In the genomic region with DNA sequence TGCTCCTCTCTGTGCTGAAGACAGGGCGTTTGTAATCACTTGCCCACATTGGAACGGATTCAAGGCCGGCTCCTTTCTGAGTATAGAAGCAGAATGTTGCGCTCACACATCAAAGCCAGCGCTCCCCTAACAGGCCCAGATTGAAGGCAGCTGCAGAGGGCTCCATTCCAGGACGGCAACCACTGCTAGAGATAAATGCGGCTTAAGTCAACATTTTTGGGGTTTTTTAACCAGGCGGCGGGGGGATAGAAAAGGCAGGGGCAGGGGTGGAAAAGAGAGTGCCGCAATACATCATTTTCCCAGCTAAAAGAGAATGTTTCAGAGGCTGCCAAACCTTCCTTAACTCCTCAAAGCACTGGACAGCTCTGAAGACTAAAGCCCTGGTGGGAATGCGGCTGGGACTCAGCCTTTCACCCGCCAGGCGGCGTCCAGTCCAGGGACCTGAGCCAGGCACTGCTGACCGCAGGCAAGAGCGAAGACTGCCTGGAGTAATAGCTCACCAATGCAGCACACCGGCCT, we compare ENCODE assay signal across 11 cellular contexts.
A peak's percentile ranks its signal among the peaks of the same experiment; 100 is the strongest.
DNase-seq lines count a peak whose midpoint lies in the region; ATAC-seq and TF ChIP-seq lines count a peak whose summit lies in the region.
"Had no signal": no experiment of that assay in that cellular context is flagged by ENCODE, and none has a peak within 500 bp of the region (broad histone marks: within the 10 kb centered on the region; RNA-seq: fewer than 3 reads in every experiment).

No MANE protein-coding gene starts in this region.

- H3F3A ChIP-seq in GM23338 (replicated peaks; ENCODE audit: low read depth): no peaks in the 10 kb centered on the region

- peaks cover 4% of the 10 kb centered on the region for H3K27me3 Mint-ChIP-seq in activated CD8-positive, alpha-beta T cell treated with anti-CD3 and anti-CD28 coated beads for 36 hours
- peaks cover 1% of the 10 kb centered on the region for H3K27me3 Mint-ChIP-seq in GM23338 (ENCODE audit: insufficient read depth, low read depth, poor library complexity)

- H3K36me3 ChIP-seq in esophagus muscularis mucosa (peaks cover 10 to 66% (median 38%) of the 10 kb centered on the region in 4 donors), GM23338 (ENCODE audit: insufficient read depth) (no peaks in the 10 kb centered on the region)

- no peak overlapping the region for H3K27ac Mint-ChIP-seq in activated CD8-positive, alpha-beta T cell treated with anti-CD3 and anti-CD28 coated beads for 36 hours
- H3K27ac Mint-ChIP-seq in GM23338: no peak overlapping the region
- H3K27ac Mint-ChIP-seq: stimulated activated naive CD8-positive, alpha-beta T cell treated with anti-CD3 and anti-CD28 coated beads, Interleukin-15, Interleukin-2, amounts not matched to agents 100 ng/mL and 50 ng/mL, for 24 hours had no signal

- H3K4me1 ChIP-seq in esophagus muscularis mucosa (peaks cover 0 to 15% (median 11%) of the 10 kb centered on the region in 4 donors), GM23338 (ENCODE audit: insufficient read depth) (no peaks in the 10 kb centered on the region)
- H3K4me1 ChIP-seq: foreskin keratinocyte had no signal

- no peaks in the 10 kb centered on the region for H3K4me1 Mint-ChIP-seq in activated CD8-positive, alpha-beta T cell treated with anti-CD3 and anti-CD28 coated beads for 36 hours (ENCODE audit: low read depth)
- H3K4me1 Mint-ChIP-seq in GM23338: no peaks in the 10 kb centered on the region

- DNase-seq in HFF-Myc (ENCODE audit: extremely low read depth, low read depth): no peak
- no peak for DNase-seq in esophagus muscularis mucosa (ENCODE audit: extremely low spot score)
- peak; percentile 72 for DNase-seq in left kidney (ENCODE audit: low read depth, low spot score)
- DNase-seq in stromal cell of bone marrow (ENCODE audit: low read depth): peak; percentile 73
- no peak for DNase-seq in activated CD8-positive, alpha-beta T cell treated with anti-CD3 and anti-CD28 coated beads for 36 hours
- no peak for DNase-seq in GOT3 (lab: John Stamatoyannopoulos, UW)
- no peak for DNase-seq in GM23338 (ENCODE audit: low spot score)
- no peak for DNase-seq in NK-92 treated with Interleukin-12 subunit alpha and Interleukin-12 subunit beta, amount 100 ng/mL, for 24 hours (lab: John Stamatoyannopoulos, UW)
- DNase-seq: foreskin keratinocyte, NCI-H774 had no signal

- no peaks in the 10 kb centered on the region for H3K79me2 ChIP-seq in GM23338 (replicated peaks; ENCODE audit: insufficient read depth)

- H3K27me3 ChIP-seq in esophagus muscularis mucosa (no peaks in the 10 kb centered on the region), GM23338 (ENCODE audit: insufficient read depth) (no peaks in the 10 kb centered on the region)
- H3K27me3 ChIP-seq: foreskin keratinocyte had no signal

- CTCF ChIA-PET in activated CD8-positive, alpha-beta T cell treated with anti-CD3 and anti-CD28 coated beads for 36 hours (lab: Charles Lee): no interaction called here

- TF ChIP-seq EP300 in esophagus muscularis mucosa (IDR thresholded peaks at IDR 0.05): no peak

- H3K4me2 ChIP-seq in GM23338: no peak overlapping the region

- POLR2A ChIA-PET in activated CD8-positive, alpha-beta T cell treated with anti-CD3 and anti-CD28 coated beads for 36 hours (lab: Charles Lee): no interaction called here

- H3K36me3 Mint-ChIP-seq in activated CD8-positive, alpha-beta T cell treated with anti-CD3 and anti-CD28 coated beads for 36 hours (ENCODE audit: low read depth): no peaks in the 10 kb centered on the region
- H3K36me3 Mint-ChIP-seq in GM23338 (ENCODE audit: low read depth): peaks cover 9% of the 10 kb centered on the region; the same call in 2 of the 3 replicates

- no peak for TF ChIP-seq POLR2A in esophagus muscularis mucosa (IDR thresholded peaks at IDR 0.05; ENCODE audit: low read depth)

- no peaks in the 10 kb centered on the region for H3K9me3 ChIP-seq in esophagus muscularis mucosa

- no peak for ATAC-seq in activated CD8-positive, alpha-beta T cell treated with anti-CD3 and anti-CD28 coated beads for 36 hours
- ATAC-seq in GM23338: no peak; the same call in 2 of the 3 replicates
- ATAC-seq: foreskin keratinocyte had no signal

- no peaks in the 10 kb centered on the region for H3K9me3 Mint-ChIP-seq in activated CD8-positive, alpha-beta T cell treated with anti-CD3 and anti-CD28 coated beads for 36 hours
- no peaks in the 10 kb centered on the region; the same call in 2 of the 3 replicates for H3K9me3 Mint-ChIP-seq in GM23338
- H3K9me3 Mint-ChIP-seq: stimulated activated naive CD8-positive, alpha-beta T cell treated with anti-CD3 and anti-CD28 coated beads, Interleukin-15, Interleukin-2, amounts not matched to agents 100 ng/mL and 50 ng/mL, for 24 hours had no signal

- 0 out of 2 replicates have a peak, but pooled peaks cover 3% of the 10 kb centered on the region for H4K20me1 ChIP-seq in GM23338 (replicated peaks; ENCODE audit: insufficient read depth)

- TF ChIP-seq CTCF in HFF-Myc (IDR thresholded peaks at IDR 0.05; ENCODE audit: low read depth, low read length, missing control alignments) (peak; percentile 11), esophagus muscularis mucosa (IDR thresholded peaks at IDR 0.05) (peak; percentile 32 to 58 (median 45)), GM23338 (conservative IDR thresholded peaks at IDR 0.05; ENCODE audit: low read depth in 2 of 2) (no peak)
- TF ChIP-seq CTCF in activated CD8-positive, alpha-beta T cell treated with anti-CD3 and anti-CD28 coated beads for 36 hours (IDR thresholded peaks at IDR 0.05): no peak

- no peak overlapping the region for H3K4me3 Mint-ChIP-seq in activated CD8-positive, alpha-beta T cell treated with anti-CD3 and anti-CD28 coated beads for 36 hours
- H3K4me3 Mint-ChIP-seq in GM23338: no peak overlapping the region
- H3K4me3 Mint-ChIP-seq: stimulated activated naive CD8-positive, alpha-beta T cell treated with anti-CD3 and anti-CD28 coated beads, Interleukin-15, Interleukin-2, amounts not matched to agents 100 ng/mL and 50 ng/mL, for 24 hours had no signal

- intact Hi-C loops in esophagus muscularis mucosa (cut with DNase I): loop anchor here (5.0 kb wide), 1 partner anchor 50 kb away; no protein-coding TSS in a partner anchor
- intact Hi-C loops in activated CD8-positive, alpha-beta T cell treated with anti-CD3 and anti-CD28 coated beads for 36 hours (cut with micrococcal nuclease): no loop called here

- WGBS in esophagus muscularis mucosa: 42% methylated on average over 17 of the region's 17 CpGs

- H3K27ac ChIP-seq in esophagus muscularis mucosa (replicated peaks in 1 of 4): no peak overlapping the region
- no peak overlapping the region for H3K27ac ChIP-seq in GM23338 (ENCODE audit: low read depth)
- H3K27ac ChIP-seq: foreskin keratinocyte had no signal

- H3K4me3 ChIP-seq in HFF-Myc (replicated peaks; ENCODE audit: low read depth, low read length): no peak overlapping the region
- H3K4me3 ChIP-seq in esophagus muscularis mucosa: no peak overlapping the region
- no peak overlapping the region for H3K4me3 ChIP-seq in GM23338

- H3K9me2 ChIP-seq in GM23338 (ENCODE audit: insufficient read depth): no peaks in the 10 kb centered on the region

- no peak overlapping the region for H2AFZ ChIP-seq in GM23338

TF ChIP-seq in GM23338, 12 proteins besides CTCF, POLR2A, EP300 and RAD21 (continues in another document):
- TF ChIP-seq CREB1 (CRISPR knock-in tag; IDR thresholded peaks at IDR 0.05; ENCODE audit: low read depth): no peak
- no peak for TF ChIP-seq ZNF114 (CRISPR knock-in tag; IDR thresholded peaks at IDR 0.05)
- TF ChIP-seq, protein P1, sequence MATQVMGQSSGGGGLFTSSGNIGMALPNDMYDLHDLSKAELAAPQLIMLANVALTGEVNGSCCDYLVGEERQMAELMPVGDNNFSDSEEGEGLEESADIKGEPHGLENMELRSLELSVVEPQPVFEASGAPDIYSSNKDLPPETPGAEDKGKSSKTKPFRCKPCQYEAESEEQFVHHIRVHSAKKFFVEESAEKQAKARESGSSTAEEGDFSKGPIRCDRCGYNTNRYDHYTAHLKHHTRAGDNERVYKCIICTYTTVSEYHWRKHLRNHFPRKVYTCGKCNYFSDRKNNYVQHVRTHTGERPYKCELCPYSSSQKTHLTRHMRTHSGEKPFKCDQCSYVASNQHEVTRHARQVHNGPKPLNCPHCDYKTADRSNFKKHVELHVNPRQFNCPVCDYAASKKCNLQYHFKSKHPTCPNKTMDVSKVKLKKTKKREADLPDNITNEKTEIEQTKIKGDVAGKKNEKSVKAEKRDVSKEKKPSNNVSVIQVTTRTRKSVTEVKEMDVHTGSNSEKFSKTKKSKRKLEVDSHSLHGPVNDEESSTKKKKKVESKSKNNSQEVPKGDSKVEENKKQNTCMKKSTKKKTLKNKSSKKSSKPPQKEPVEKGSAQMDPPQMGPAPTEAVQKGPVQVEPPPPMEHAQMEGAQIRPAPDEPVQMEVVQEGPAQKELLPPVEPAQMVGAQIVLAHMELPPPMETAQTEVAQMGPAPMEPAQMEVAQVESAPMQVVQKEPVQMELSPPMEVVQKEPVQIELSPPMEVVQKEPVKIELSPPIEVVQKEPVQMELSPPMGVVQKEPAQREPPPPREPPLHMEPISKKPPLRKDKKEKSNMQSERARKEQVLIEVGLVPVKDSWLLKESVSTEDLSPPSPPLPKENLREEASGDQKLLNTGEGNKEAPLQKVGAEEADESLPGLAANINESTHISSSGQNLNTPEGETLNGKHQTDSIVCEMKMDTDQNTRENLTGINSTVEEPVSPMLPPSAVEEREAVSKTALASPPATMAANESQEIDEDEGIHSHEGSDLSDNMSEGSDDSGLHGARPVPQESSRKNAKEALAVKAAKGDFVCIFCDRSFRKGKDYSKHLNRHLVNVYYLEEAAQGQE (IDR thresholded peaks at IDR 0.05; ENCODE audit: unreplicated experiment): no peak
- no peak for TF ChIP-seq EZH2phosphoT487 (IDR thresholded peaks at IDR 0.05; ENCODE audit: unreplicated experiment)
- TF ChIP-seq, protein P2, sequence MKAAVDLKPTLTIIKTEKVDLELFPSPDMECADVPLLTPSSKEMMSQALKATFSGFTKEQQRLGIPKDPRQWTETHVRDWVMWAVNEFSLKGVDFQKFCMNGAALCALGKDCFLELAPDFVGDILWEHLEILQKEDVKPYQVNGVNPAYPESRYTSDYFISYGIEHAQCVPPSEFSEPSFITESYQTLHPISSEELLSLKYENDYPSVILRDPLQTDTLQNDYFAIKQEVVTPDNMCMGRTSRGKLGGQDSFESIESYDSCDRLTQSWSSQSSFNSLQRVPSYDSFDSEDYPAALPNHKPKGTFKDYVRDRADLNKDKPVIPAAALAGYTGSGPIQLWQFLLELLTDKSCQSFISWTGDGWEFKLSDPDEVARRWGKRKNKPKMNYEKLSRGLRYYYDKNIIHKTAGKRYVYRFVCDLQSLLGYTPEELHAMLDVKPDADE (IDR thresholded peaks at IDR 0.05): no peak
- no peak for TF ChIP-seq STAT1 (IDR thresholded peaks at IDR 0.05; ENCODE audit: unreplicated experiment)
- TF ChIP-seq ZNF331 (CRISPR knock-in tag; IDR thresholded peaks at IDR 0.05; ENCODE audit: low read depth): no peak
- no peak for TF ChIP-seq NANOG (IDR thresholded peaks at IDR 0.05; ENCODE audit: borderline replicate concordance)
- TF ChIP-seq EZH2 (IDR thresholded peaks at IDR 0.05; ENCODE audit: low read depth, unreplicated experiment): no peak
- TF ChIP-seq POLR2AphosphoS5 (IDR thresholded peaks at IDR 0.05; ENCODE audit: low read depth): no peak
- no peak for TF ChIP-seq JUNB (IDR thresholded peaks at IDR 0.05; ENCODE audit: unreplicated experiment)

Comparison
In these comparisons a context has a peak if more than half of its experiments do, and no peak if none do; other contexts are left out.
1. DNase-seq: peak in left kidney (single experiment) and stromal cell of bone marrow (single experiment); none in HFF-Myc (single experiment), esophagus muscularis mucosa (single experiment), activated CD8-positive, alpha-beta T cell treated with anti-CD3 and anti-CD28 coated beads for 36 hours (single experiment), GOT3 (single experiment), GM23338 (single experiment) and NK-92 treated with Interleukin-12 subunit alpha and Interleukin-12 subunit beta, amount 100 ng/mL, for 24 hours (single experiment).
2. CTCF ChIP-seq: peak in HFF-Myc (single experiment) and esophagus muscularis mucosa (3 of 3); none in activated CD8-positive, alpha-beta T cell treated with anti-CD3 and anti-CD28 coated beads for 36 hours (single experiment) and GM23338 (0 of 2).